1 cellular context compared by ENCODE assay signal in the genomic region with DNA sequence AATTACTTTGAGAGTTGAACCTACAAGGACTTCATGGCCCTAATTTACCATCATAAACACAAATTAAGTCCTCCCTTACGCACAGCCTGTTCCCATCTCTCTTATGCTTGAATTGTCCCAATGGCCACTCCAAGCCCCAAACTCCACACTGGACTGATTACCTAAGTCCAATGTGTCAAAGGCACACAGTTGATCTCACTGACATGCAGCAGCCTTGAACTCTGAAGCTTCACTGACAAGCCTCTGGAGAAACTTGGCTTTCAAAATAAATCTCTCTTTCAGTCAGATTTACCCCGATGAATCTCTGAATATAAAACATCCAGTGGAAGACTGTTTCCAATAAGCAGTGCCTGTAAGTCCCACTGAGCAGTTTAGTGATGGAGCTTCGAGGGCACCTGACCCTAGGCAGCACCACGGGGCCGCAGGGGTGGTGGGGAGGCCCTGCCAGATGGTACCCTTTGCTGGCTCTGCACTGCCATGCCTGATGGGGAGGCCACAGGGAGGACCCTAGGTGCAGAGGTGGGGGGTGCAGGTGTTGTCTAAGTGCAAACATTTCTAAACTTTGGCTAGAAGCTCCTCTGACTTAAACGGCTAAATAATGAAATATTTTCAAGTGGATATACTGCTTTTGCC.
A peak's percentile ranks its signal among the peaks of the same experiment; 100 is the strongest.
TF ChIP-seq lines count a peak whose summit lies in the region.

No MANE protein-coding gene starts in this region.

TF ChIP-seq in HepG2, 621 proteins besides CTCF, POLR2A, EP300 and RAD21 (continued from another document and continues in another):
- TF ChIP-seq ZSCAN21 (CRISPR knock-in tag; IDR thresholded peaks at IDR 0.05; ENCODE audit: borderline replicate concordance): 0 out of 2 replicates have a peak, but pooled peaks have one; percentile 31
- peak; percentile 98 for TF ChIP-seq ZNF644 (CRISPR knock-in tag; IDR thresholded peaks at IDR 0.05; ENCODE audit: low read depth)
- TF ChIP-seq TRIM24 (CRISPR knock-in tag; IDR thresholded peaks at IDR 0.05): 0 out of 2 replicates have a peak, but pooled peaks have one; percentile 21
- TF ChIP-seq CEBPG (CRISPR knock-in tag; IDR thresholded peaks at IDR 0.05): peak; percentile 67
- TF ChIP-seq ZNF430 (CRISPR knock-in tag; IDR thresholded peaks at IDR 0.05): peak; percentile 50; the same call in 1 of the 2 replicates
- TF ChIP-seq MEIS1 (CRISPR knock-in tag; IDR thresholded peaks at IDR 0.05; ENCODE audit: borderline replicate concordance): 0 out of 2 replicates have a peak, but pooled peaks have one; percentile 64
- TF ChIP-seq, protein P1, sequence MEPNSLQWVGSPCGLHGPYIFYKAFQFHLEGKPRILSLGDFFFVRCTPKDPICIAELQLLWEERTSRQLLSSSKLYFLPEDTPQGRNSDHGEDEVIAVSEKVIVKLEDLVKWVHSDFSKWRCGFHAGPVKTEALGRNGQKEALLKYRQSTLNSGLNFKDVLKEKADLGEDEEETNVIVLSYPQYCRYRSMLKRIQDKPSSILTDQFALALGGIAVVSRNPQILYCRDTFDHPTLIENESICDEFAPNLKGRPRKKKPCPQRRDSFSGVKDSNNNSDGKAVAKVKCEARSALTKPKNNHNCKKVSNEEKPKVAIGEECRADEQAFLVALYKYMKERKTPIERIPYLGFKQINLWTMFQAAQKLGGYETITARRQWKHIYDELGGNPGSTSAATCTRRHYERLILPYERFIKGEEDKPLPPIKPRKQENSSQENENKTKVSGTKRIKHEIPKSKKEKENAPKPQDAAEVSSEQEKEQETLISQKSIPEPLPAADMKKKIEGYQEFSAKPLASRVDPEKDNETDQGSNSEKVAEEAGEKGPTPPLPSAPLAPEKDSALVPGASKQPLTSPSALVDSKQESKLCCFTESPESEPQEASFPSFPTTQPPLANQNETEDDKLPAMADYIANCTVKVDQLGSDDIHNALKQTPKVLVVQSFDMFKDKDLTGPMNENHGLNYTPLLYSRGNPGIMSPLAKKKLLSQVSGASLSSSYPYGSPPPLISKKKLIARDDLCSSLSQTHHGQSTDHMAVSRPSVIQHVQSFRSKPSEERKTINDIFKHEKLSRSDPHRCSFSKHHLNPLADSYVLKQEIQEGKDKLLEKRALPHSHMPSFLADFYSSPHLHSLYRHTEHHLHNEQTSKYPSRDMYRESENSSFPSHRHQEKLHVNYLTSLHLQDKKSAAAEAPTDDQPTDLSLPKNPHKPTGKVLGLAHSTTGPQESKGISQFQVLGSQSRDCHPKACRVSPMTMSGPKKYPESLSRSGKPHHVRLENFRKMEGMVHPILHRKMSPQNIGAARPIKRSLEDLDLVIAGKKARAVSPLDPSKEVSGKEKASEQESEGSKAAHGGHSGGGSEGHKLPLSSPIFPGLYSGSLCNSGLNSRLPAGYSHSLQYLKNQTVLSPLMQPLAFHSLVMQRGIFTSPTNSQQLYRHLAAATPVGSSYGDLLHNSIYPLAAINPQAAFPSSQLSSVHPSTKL (CRISPR knock-in tag; IDR thresholded peaks at IDR 0.05): peak; percentile 82
- peak; percentile 58 for TF ChIP-seq HNF4G (IDR thresholded peaks at IDR 0.05; ENCODE audit: borderline replicate concordance, low read depth, low read length)
- no peak for TF ChIP-seq HNF4G (CRISPR knock-in tag; IDR thresholded peaks at IDR 0.05; ENCODE audit: borderline replicate concordance, low read depth)
- TF ChIP-seq IRF2 (CRISPR knock-in tag; IDR thresholded peaks at IDR 0.05): 0 out of 2 replicates have a peak, but pooled peaks have one; percentile 50
- TF ChIP-seq ZNF605 (CRISPR knock-in tag; IDR thresholded peaks at IDR 0.05): peak; percentile 52; the same call in 1 of the 2 replicates
- TF ChIP-seq, protein P2, sequence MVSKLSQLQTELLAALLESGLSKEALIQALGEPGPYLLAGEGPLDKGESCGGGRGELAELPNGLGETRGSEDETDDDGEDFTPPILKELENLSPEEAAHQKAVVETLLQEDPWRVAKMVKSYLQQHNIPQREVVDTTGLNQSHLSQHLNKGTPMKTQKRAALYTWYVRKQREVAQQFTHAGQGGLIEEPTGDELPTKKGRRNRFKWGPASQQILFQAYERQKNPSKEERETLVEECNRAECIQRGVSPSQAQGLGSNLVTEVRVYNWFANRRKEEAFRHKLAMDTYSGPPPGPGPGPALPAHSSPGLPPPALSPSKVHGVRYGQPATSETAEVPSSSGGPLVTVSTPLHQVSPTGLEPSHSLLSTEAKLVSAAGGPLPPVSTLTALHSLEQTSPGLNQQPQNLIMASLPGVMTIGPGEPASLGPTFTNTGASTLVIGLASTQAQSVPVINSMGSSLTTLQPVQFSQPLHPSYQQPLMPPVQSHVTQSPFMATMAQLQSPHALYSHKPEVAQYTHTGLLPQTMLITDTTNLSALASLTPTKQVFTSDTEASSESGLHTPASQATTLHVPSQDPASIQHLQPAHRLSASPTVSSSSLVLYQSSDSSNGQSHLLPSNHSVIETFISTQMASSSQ (IDR thresholded peaks at IDR 0.05; ENCODE audit: low read depth): no peak
- TF ChIP-seq, protein P2 (CRISPR knock-in tag; IDR thresholded peaks at IDR 0.05; ENCODE audit: borderline replicate concordance): peak; percentile 21; the same call in 1 of the 2 replicates
- TF ChIP-seq, protein P3, sequence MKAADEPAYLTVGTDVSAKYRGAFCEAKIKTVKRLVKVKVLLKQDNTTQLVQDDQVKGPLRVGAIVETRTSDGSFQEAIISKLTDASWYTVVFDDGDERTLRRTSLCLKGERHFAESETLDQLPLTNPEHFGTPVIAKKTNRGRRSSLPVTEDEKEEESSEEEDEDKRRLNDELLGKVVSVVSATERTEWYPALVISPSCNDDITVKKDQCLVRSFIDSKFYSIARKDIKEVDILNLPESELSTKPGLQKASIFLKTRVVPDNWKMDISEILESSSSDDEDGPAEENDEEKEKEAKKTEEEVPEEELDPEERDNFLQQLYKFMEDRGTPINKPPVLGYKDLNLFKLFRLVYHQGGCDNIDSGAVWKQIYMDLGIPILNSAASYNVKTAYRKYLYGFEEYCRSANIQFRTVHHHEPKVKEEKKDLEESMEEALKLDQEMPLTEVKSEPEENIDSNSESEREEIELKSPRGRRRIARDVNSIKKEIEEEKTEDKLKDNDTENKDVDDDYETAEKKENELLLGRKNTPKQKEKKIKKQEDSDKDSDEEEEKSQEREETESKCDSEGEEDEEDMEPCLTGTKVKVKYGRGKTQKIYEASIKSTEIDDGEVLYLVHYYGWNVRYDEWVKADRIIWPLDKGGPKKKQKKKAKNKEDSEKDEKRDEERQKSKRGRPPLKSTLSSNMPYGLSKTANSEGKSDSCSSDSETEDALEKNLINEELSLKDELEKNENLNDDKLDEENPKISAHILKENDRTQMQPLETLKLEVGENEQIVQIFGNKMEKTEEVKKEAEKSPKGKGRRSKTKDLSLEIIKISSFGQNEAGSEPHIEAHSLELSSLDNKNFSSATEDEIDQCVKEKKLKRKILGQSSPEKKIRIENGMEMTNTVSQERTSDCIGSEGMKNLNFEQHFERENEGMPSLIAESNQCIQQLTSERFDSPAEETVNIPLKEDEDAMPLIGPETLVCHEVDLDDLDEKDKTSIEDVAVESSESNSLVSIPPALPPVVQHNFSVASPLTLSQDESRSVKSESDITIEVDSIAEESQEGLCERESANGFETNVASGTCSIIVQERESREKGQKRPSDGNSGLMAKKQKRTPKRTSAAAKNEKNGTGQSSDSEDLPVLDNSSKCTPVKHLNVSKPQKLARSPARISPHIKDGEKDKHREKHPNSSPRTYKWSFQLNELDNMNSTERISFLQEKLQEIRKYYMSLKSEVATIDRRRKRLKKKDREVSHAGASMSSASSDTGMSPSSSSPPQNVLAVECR (CRISPR knock-in tag; IDR thresholded peaks at IDR 0.05; ENCODE audit: borderline replicate concordance): peak; percentile 19; the same call in 1 of the 2 replicates
- peak; percentile 23 for TF ChIP-seq SKI (IDR thresholded peaks at IDR 0.05; ENCODE audit: partially characterized antibody)
- TF ChIP-seq, protein P4, sequence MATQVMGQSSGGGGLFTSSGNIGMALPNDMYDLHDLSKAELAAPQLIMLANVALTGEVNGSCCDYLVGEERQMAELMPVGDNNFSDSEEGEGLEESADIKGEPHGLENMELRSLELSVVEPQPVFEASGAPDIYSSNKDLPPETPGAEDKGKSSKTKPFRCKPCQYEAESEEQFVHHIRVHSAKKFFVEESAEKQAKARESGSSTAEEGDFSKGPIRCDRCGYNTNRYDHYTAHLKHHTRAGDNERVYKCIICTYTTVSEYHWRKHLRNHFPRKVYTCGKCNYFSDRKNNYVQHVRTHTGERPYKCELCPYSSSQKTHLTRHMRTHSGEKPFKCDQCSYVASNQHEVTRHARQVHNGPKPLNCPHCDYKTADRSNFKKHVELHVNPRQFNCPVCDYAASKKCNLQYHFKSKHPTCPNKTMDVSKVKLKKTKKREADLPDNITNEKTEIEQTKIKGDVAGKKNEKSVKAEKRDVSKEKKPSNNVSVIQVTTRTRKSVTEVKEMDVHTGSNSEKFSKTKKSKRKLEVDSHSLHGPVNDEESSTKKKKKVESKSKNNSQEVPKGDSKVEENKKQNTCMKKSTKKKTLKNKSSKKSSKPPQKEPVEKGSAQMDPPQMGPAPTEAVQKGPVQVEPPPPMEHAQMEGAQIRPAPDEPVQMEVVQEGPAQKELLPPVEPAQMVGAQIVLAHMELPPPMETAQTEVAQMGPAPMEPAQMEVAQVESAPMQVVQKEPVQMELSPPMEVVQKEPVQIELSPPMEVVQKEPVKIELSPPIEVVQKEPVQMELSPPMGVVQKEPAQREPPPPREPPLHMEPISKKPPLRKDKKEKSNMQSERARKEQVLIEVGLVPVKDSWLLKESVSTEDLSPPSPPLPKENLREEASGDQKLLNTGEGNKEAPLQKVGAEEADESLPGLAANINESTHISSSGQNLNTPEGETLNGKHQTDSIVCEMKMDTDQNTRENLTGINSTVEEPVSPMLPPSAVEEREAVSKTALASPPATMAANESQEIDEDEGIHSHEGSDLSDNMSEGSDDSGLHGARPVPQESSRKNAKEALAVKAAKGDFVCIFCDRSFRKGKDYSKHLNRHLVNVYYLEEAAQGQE (IDR thresholded peaks at IDR 0.05; ENCODE audit: borderline replicate concordance in 1 of 2, low read depth in 1 of 2, low read length in 2 of 2): no peak
- TF ChIP-seq, protein P5, sequence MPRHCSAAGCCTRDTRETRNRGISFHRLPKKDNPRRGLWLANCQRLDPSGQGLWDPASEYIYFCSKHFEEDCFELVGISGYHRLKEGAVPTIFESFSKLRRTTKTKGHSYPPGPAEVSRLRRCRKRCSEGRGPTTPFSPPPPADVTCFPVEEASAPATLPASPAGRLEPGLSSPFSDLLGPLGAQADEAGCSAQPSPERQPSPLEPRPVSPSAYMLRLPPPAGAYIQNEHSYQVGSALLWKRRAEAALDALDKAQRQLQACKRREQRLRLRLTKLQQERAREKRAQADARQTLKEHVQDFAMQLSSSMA (CRISPR knock-in tag; IDR thresholded peaks at IDR 0.05): no peak
- TF ChIP-seq, protein P6, sequence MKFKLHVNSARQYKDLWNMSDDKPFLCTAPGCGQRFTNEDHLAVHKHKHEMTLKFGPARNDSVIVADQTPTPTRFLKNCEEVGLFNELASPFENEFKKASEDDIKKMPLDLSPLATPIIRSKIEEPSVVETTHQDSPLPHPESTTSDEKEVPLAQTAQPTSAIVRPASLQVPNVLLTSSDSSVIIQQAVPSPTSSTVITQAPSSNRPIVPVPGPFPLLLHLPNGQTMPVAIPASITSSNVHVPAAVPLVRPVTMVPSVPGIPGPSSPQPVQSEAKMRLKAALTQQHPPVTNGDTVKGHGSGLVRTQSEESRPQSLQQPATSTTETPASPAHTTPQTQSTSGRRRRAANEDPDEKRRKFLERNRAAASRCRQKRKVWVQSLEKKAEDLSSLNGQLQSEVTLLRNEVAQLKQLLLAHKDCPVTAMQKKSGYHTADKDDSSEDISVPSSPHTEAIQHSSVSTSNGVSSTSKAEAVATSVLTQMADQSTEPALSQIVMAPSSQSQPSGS (CRISPR knock-in tag; IDR thresholded peaks at IDR 0.05): peak; percentile 50; the same call in 1 of the 2 replicates
- TF ChIP-seq HDAC2 (CRISPR knock-in tag; IDR thresholded peaks at IDR 0.05): peak; percentile 59; the same call in 1 of the 2 replicates
- TF ChIP-seq ZBTB42 (CRISPR knock-in tag; IDR thresholded peaks at IDR 0.05): no peak
- TF ChIP-seq, protein P7, sequence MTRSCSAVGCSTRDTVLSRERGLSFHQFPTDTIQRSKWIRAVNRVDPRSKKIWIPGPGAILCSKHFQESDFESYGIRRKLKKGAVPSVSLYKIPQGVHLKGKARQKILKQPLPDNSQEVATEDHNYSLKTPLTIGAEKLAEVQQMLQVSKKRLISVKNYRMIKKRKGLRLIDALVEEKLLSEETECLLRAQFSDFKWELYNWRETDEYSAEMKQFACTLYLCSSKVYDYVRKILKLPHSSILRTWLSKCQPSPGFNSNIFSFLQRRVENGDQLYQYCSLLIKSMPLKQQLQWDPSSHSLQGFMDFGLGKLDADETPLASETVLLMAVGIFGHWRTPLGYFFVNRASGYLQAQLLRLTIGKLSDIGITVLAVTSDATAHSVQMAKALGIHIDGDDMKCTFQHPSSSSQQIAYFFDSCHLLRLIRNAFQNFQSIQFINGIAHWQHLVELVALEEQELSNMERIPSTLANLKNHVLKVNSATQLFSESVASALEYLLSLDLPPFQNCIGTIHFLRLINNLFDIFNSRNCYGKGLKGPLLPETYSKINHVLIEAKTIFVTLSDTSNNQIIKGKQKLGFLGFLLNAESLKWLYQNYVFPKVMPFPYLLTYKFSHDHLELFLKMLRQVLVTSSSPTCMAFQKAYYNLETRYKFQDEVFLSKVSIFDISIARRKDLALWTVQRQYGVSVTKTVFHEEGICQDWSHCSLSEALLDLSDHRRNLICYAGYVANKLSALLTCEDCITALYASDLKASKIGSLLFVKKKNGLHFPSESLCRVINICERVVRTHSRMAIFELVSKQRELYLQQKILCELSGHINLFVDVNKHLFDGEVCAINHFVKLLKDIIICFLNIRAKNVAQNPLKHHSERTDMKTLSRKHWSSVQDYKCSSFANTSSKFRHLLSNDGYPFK (CRISPR knock-in tag; IDR thresholded peaks at IDR 0.05; ENCODE audit: borderline replicate concordance): no peak
- no peak for TF ChIP-seq NR1H2 (CRISPR knock-in tag; IDR thresholded peaks at IDR 0.05; ENCODE audit: borderline replicate concordance, low read depth)
- no peak for TF ChIP-seq ZNF660 (CRISPR knock-in tag; IDR thresholded peaks at IDR 0.05; ENCODE audit: borderline replicate concordance, low read depth)
- TF ChIP-seq ATF7-NPFF (CRISPR knock-in tag; IDR thresholded peaks at IDR 0.05; ENCODE audit: low read depth): no peak
- TF ChIP-seq SAP130 (CRISPR knock-in tag; IDR thresholded peaks at IDR 0.05; ENCODE audit: low read depth): peak; percentile 73
- no peak for TF ChIP-seq KLF13 (CRISPR knock-in tag; IDR thresholded peaks at IDR 0.05)
- TF ChIP-seq RARA (CRISPR knock-in tag; IDR thresholded peaks at IDR 0.05): peak; percentile 85
- TF ChIP-seq NFRKB (IDR thresholded peaks at IDR 0.05): no peak
